8 cellular contexts compared by ENCODE assay signal in genomic region chr14:75295061-75295461, GRCh38. TPM values are rescaled to one million over a fixed set of nuclear protein-coding genes. Genes with fewer than 3 reads are reported as not detected.
DNase-seq lines count a peak whose midpoint lies in the region; ATAC-seq and TF ChIP-seq lines count a peak whose summit lies in the region.

No MANE protein-coding gene starts in this region.

- TF ChIP-seq CTCF in glutamatergic neuron (IDR thresholded peaks at IDR 0.05; ENCODE audit: partially characterized antibody, unreplicated experiment) = no peak

- H3K27me3 ChIP-seq in neuron (ENCODE audit: insufficient read depth, low read length) = no peaks in the 10 kb centered on the region

- ATAC-seq in HG02763 (IDR thresholded peaks at IDR 0.05; ENCODE audit: unreplicated experiment) (no peak), HG03135 (IDR thresholded peaks at IDR 0.05; ENCODE audit: unreplicated experiment) (no peak)

- H3K9me3 Mint-ChIP-seq in activated T-helper 1 cell treated with anti-CD3 and anti-CD28 coated beads, Interleukin-12 subunit alpha, Interleukin-12 subunit beta, Interleukin-2, Interleukin-4 antibody, amounts not matched to agents 30 ng/mL and 10 ng/mL and 1 ng/mL, durations not matched to agents 14 hours and 24 hours and 36 hours = no peaks in the 10 kb centered on the region
- peaks cover 4% of the 10 kb centered on the region for H3K9me3 Mint-ChIP-seq in glutamatergic neuron (ENCODE audit: unreplicated experiment)

- H3K36me3 ChIP-seq in neuron (ENCODE audit: insufficient read depth, low read length) = no peaks in the 10 kb centered on the region

- H2AFZ ChIP-seq in neuron (ENCODE audit: low read depth, low read length) = peak overlapping the region; percentile 59

- intact Hi-C loops in activated T-helper 1 cell treated with anti-CD3 and anti-CD28 coated beads, Interleukin-12 subunit alpha, Interleukin-12 subunit beta, Interleukin-2, Interleukin-4 antibody, amounts not matched to agents 30 ng/mL and 10 ng/mL and 1 ng/mL, durations not matched to agents 14 hours and 24 hours and 36 hours (cut with micrococcal nuclease) = no loop called here

- H3K27ac Mint-ChIP-seq in activated T-helper 1 cell treated with anti-CD3 and anti-CD28 coated beads, Interleukin-12 subunit alpha, Interleukin-12 subunit beta, Interleukin-2, Interleukin-4 antibody, amounts not matched to agents 30 ng/mL and 10 ng/mL and 1 ng/mL, durations not matched to agents 14 hours and 24 hours and 36 hours = peak overlapping the region; percentile 63
- no peak overlapping the region for H3K27ac Mint-ChIP-seq in glutamatergic neuron (ENCODE audit: unreplicated experiment)

- DNase-seq in C1 segment of cervical spinal cord (lab: John Stamatoyannopoulos, UW) (peak in 9 of 14 donors; percentile 22 to 62 (median 54)), HT1080 (ENCODE audit: low read depth) (peak; percentile 32), glutamatergic neuron (no peak), GM19238 (ENCODE audit: insufficient read length, low spot score) (no peak)
- DNase-seq in activated T-helper 1 cell treated with anti-CD3 and anti-CD28 coated beads, Interleukin-12 subunit alpha, Interleukin-12 subunit beta, Interleukin-2, Interleukin-4 antibody, amounts not matched to agents 30 ng/mL and 10 ng/mL and 1 ng/mL, durations not matched to agents 14 hours and 24 hours and 36 hours (ENCODE audit: low spot score) = no peak

- H3K4me3 ChIP-seq in neuron (ENCODE audit: low read length) = peak overlapping the region; percentile 69

- no peaks in the 10 kb centered on the region for H3K9me3 ChIP-seq in neuron (ENCODE audit: low read length)

- peak overlapping the region; percentile 87 for H3K4me3 Mint-ChIP-seq in activated T-helper 1 cell treated with anti-CD3 and anti-CD28 coated beads, Interleukin-12 subunit alpha, Interleukin-12 subunit beta, Interleukin-2, Interleukin-4 antibody, amounts not matched to agents 30 ng/mL and 10 ng/mL and 1 ng/mL, durations not matched to agents 14 hours and 24 hours and 36 hours
- H3K4me3 Mint-ChIP-seq in glutamatergic neuron (ENCODE audit: unreplicated experiment) = peak overlapping the region; percentile 91

- no peaks in the 10 kb centered on the region for H3K36me3 Mint-ChIP-seq in activated T-helper 1 cell treated with anti-CD3 and anti-CD28 coated beads, Interleukin-12 subunit alpha, Interleukin-12 subunit beta, Interleukin-2, Interleukin-4 antibody, amounts not matched to agents 30 ng/mL and 10 ng/mL and 1 ng/mL, durations not matched to agents 14 hours and 24 hours and 36 hours (ENCODE audit: low read depth)
- no peaks in the 10 kb centered on the region for H3K36me3 Mint-ChIP-seq in glutamatergic neuron (ENCODE audit: unreplicated experiment)

- H3K4me1 Mint-ChIP-seq in activated T-helper 1 cell treated with anti-CD3 and anti-CD28 coated beads, Interleukin-12 subunit alpha, Interleukin-12 subunit beta, Interleukin-2, Interleukin-4 antibody, amounts not matched to agents 30 ng/mL and 10 ng/mL and 1 ng/mL, durations not matched to agents 14 hours and 24 hours and 36 hours (ENCODE audit: low read depth) = peaks cover 22% of the 10 kb centered on the region
- H3K4me1 Mint-ChIP-seq in glutamatergic neuron (ENCODE audit: low read depth, unreplicated experiment) = peaks cover 6% of the 10 kb centered on the region

- H3K4me1 ChIP-seq in neuron (ENCODE audit: insufficient read depth, low read length) = peaks cover 20% of the 10 kb centered on the region

- H3K27me3 Mint-ChIP-seq in activated T-helper 1 cell treated with anti-CD3 and anti-CD28 coated beads, Interleukin-12 subunit alpha, Interleukin-12 subunit beta, Interleukin-2, Interleukin-4 antibody, amounts not matched to agents 30 ng/mL and 10 ng/mL and 1 ng/mL, durations not matched to agents 14 hours and 24 hours and 36 hours (ENCODE audit: insufficient read depth) = peaks cover 20% of the 10 kb centered on the region
- H3K27me3 Mint-ChIP-seq in glutamatergic neuron (ENCODE audit: unreplicated experiment) = no peaks in the 10 kb centered on the region

RNA-seq across cellular contexts. Expression of gene FOS, which starts 16.4 kb away (rescaled TPM):
- total RNA-seq in HT1080 (2014; rRNA removed; shearing (Covaris generic)) = 2.2 and 3.2 TPM in 2 replicates
- 1.1 and 2.4 TPM in 2 replicates for polyA plus RNA-seq in HT1080 (2015; cell fraction: cytosol; rRNA removed)
- polyA plus RNA-seq in HT1080 (2015; cell fraction: nucleus; rRNA removed) = 11.4 and 34.0 TPM in 2 replicates
- 40.9 and 41.9 TPM in 2 replicates for total RNA-seq in activated T-helper 1 cell treated with anti-CD3 and anti-CD28 coated beads, Interleukin-12 subunit alpha, Interleukin-12 subunit beta, Interleukin-2, Interleukin-4 antibody, amounts not matched to agents 30 ng/mL and 10 ng/mL and 1 ng/mL, durations not matched to agents 14 hours and 24 hours and 36 hours
- 2.9 TPM for total RNA-seq in glutamatergic neuron (ENCODE audit: unreplicated experiment)

Comparison
In these comparisons a context has a peak if more than half of its experiments do, and no peak if none do; other contexts are left out.
1. DNase-seq: peak in C1 segment of cervical spinal cord (9 of 14) and HT1080 (single experiment); none in activated T-helper 1 cell treated with anti-CD3 and anti-CD28 coated beads, Interleukin-12 subunit alpha, Interleukin-12 subunit beta, Interleukin-2, Interleukin-4 antibody, amounts not matched to agents 30 ng/mL and 10 ng/mL and 1 ng/mL, durations not matched to agents 14 hours and 24 hours and 36 hours (single experiment), glutamatergic neuron (single experiment) and GM19238 (single experiment).